8 cellular contexts compared by ENCODE assay signal in genomic region chr14:73784065-73784987, GRCh38.
DNase-seq lines count a peak whose midpoint lies in the region; ATAC-seq lines count a peak whose summit lies in the region.

No MANE protein-coding gene starts in this region.

- H3K27me3 Mint-ChIP-seq in naive thymus-derived CD8-positive, alpha-beta T cell = no peaks in the 10 kb centered on the region

- H3K27me3 ChIP-seq in BLaER1 treated with 17β-estradiol and CSF1 and Interleukin-3, amounts not matched to agents 10 nM and 100 nM = no peaks in the 10 kb centered on the region

- peak overlapping the region; percentile 79 to 99 (median 96) for H3K27ac Mint-ChIP-seq in naive thymus-derived CD8-positive, alpha-beta T cell

- H3K9ac ChIP-seq in BLaER1 treated with 17β-estradiol and CSF1 and Interleukin-3, amounts not matched to agents 10 nM and 100 nM = peak overlapping the region; percentile 52 to 99 (median 96); a peak in 21 of 22 replicates

- POLR2A ChIA-PET in naive thymus-derived CD8-positive, alpha-beta T cell (lab: Charles Lee) = interaction anchor here (0.7 to 10.6 kb wide), 9 partner anchors 8 to 56 kb away, joined by 3 to 387 read pairs (median 4); a partner anchor contains a TSS

- H3K4me3 Mint-ChIP-seq in naive thymus-derived CD8-positive, alpha-beta T cell = peak overlapping the region; percentile 84 to 97 (median 95)

- DNase-seq in MV-4-11 (lab: John Stamatoyannopoulos, UW) (peak; percentile 80), NCI-H1105 (lab: John Stamatoyannopoulos, UW) (no peak), cerebellum (ENCODE audit: low spot score) (no peak)
- DNase-seq in naive thymus-derived CD8-positive, alpha-beta T cell = peak in 1 of 10 donors; percentile 40

- H3K4me1 ChIP-seq in BLaER1 treated with 17β-estradiol and CSF1 and Interleukin-3, amounts not matched to agents 10 nM and 100 nM = peaks cover 73 to 83% (median 80%) of the 10 kb centered on the region in 10 experiments

- H4K20me1 ChIP-seq in BLaER1 treated with 17β-estradiol and CSF1 and Interleukin-3, amounts not matched to agents 10 nM and 100 nM = peaks cover 0 to 34% (median 27%) of the 10 kb centered on the region in 11 experiments; a peak in 13 of 22 replicates

- H3K4me2 ChIP-seq in BLaER1 treated with 17β-estradiol and CSF1 and Interleukin-3, amounts not matched to agents 10 nM and 100 nM = peak overlapping the region; percentile 88 to 99 (median 97)

- no peaks in the 10 kb centered on the region for H3K9me3 ChIP-seq in BLaER1 treated with 17β-estradiol and CSF1 and Interleukin-3, amounts not matched to agents 10 nM and 100 nM (replicated peaks in 1 of 11)

- peak overlapping the region; percentile 13 to 94 (median 88); a peak in 17 of 20 replicates for H3K4me3 ChIP-seq in BLaER1 treated with 17β-estradiol and CSF1 and Interleukin-3, amounts not matched to agents 10 nM and 100 nM

- peak overlapping the region in 10 of 11 experiments; percentile 89 to 99 (median 98); a peak in 20 of 22 replicates for H3K27ac ChIP-seq in BLaER1 treated with 17β-estradiol and CSF1 and Interleukin-3, amounts not matched to agents 10 nM and 100 nM
- H3K27ac ChIP-seq in cingulate gyrus (ENCODE audit: low read depth, low read length) = peak overlapping the region; percentile 13

- H3K9me3 Mint-ChIP-seq in naive thymus-derived CD8-positive, alpha-beta T cell = no peaks in the 10 kb centered on the region

- peak; percentile 13 to 19 for ATAC-seq in naive thymus-derived CD8-positive, alpha-beta T cell
- ATAC-seq in HG02678 (IDR thresholded peaks at IDR 0.05; ENCODE audit: unreplicated experiment) = no peak
- no peak for ATAC-seq in GM21515 (IDR thresholded peaks at IDR 0.05; ENCODE audit: unreplicated experiment)

- peaks cover 0 to 20% (median 8%) of the 10 kb centered on the region in 11 experiments; a peak in 12 of 22 replicates for H3K36me3 ChIP-seq in BLaER1 treated with 17β-estradiol and CSF1 and Interleukin-3, amounts not matched to agents 10 nM and 100 nM

- H3K4me1 Mint-ChIP-seq in naive thymus-derived CD8-positive, alpha-beta T cell = peaks cover 41 to 73% (median 70%) of the 10 kb centered on the region in 4 donors

- peaks cover 0 to 11% (median 0%) of the 10 kb centered on the region in 3 donors for H3K36me3 Mint-ChIP-seq in naive thymus-derived CD8-positive, alpha-beta T cell

Comparison
In these comparisons a context has a peak if more than half of its experiments do, and no peak if none do; other contexts are left out.
1. ATAC-seq: peak in naive thymus-derived CD8-positive, alpha-beta T cell (2 of 2); none in HG02678 (single experiment) and GM21515 (single experiment).